Comparison of ENCODE assay signal across 22 cellular contexts in the genomic region with DNA sequence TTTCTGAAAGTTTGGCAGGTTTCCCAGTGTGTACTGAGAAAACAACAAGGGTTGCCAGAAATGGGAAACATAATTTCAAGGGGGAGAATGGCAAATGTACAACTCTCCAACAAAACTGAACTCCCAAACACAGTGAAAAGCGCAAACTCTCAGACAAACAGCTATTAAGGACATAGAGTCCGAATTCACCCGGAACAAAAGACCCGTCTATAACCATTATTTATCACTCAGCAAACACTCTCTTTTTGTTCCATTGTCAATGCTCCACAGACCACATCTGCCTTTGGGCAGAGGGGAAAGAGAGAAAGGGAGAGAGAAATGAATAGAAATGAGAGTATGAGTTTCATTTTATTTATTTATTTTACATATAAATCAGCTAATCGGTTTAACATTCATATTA. TPM values are rescaled to one million over a fixed set of nuclear protein-coding genes. Genes with fewer than 3 reads are reported as not detected.
DNase-seq lines count a peak whose midpoint lies in the region; ATAC-seq and TF ChIP-seq lines count a peak whose summit lies in the region.
"Had no signal": no experiment of that assay in that cellular context is flagged by ENCODE, and none has a peak within 500 bp of the region (broad histone marks: within the 10 kb centered on the region; RNA-seq: fewer than 3 reads in every experiment).

No MANE protein-coding gene starts in this region.

- no peak overlapping the region for H3K27ac Mint-ChIP-seq in T-helper 2 cell treated with Interferon-gamma antibody and Interleukin-4, amounts not matched to agents 5 μg/mL and 100 μg/mL, for 36 hours
- H3K27ac Mint-ChIP-seq: activated CD4-positive, alpha-beta memory T cell treated with anti-CD3 and anti-CD28 coated beads, Interleukin-2, amount 10 ng/mL, durations not matched to agents 7 days and 5 days; activated naive CD4-positive, alpha-beta T cell treated with anti-CD3 and anti-CD28 coated beads, Interleukin-2, amount 50 U/mL, for 24 hours; activated T-cell treated with anti-CD3 and anti-CD28 coated beads, Interleukin-2, amount 50 U/mL, for 24 hours; stimulated activated effector memory CD8-positive, alpha-beta T cell treated with anti-CD3 and anti-CD28 coated beads, Interleukin-12 subunit alpha, Interleukin-12 subunit beta, amount 100 ng/mL, for 72 hours; T-cell had no signal

- DNase-seq in COLO668 (lab: John Stamatoyannopoulos, UW; ENCODE audit: unreplicated experiment) (peak; percentile 74), NCI-H1417 treated with DMSO at 0.1 percent for 48 hours (lab: John Stamatoyannopoulos, UW) (peak; percentile 94), NCI-H2196 treated with DMSO at 0.1 percent for 48 hours (lab: John Stamatoyannopoulos, UW; ENCODE audit: unreplicated experiment) (peak; percentile 64), NCI-H2227 treated with DMSO at 0.1 percent for 48 hours (lab: John Stamatoyannopoulos, UW) (no peak), transverse colon (no peak), aorta (no peak)
- no peak for DNase-seq in T-helper 2 cell treated with Interferon-gamma antibody and Interleukin-4, amounts not matched to agents 5 μg/mL and 100 μg/mL, for 36 hours (ENCODE audit: low spot score)
- DNase-seq: activated CD4-positive, alpha-beta memory T cell treated with anti-CD3 and anti-CD28 coated beads, Interleukin-2, amount 10 ng/mL, durations not matched to agents 7 days and 5 days; activated T-cell treated with anti-CD3 and anti-CD28 coated beads, Interleukin-2, amount 50 U/mL, for 24 hours; DND-41; gastrocnemius medialis; left lung; NCI-H446 treated with DMSO at 0.1 percent for 48 hours; T-cell; tibial artery had no signal

- intact Hi-C loops in transverse colon (cut with DNase I; ENCODE audit: low total_unique reads) (no loop called here), aorta (cut with DNase I) (no loop called here)

- H3K36me3 Mint-ChIP-seq in T-helper 2 cell treated with Interferon-gamma antibody and Interleukin-4, amounts not matched to agents 5 μg/mL and 100 μg/mL, for 36 hours (ENCODE audit: low read depth), result no peaks in the 10 kb centered on the region
- H3K36me3 Mint-ChIP-seq: activated naive CD4-positive, alpha-beta T cell treated with anti-CD3 and anti-CD28 coated beads, Interleukin-2, amount 50 U/mL, for 24 hours; stimulated activated effector memory CD8-positive, alpha-beta T cell treated with anti-CD3 and anti-CD28 coated beads, Interleukin-12 subunit alpha, Interleukin-12 subunit beta, amount 100 ng/mL, for 72 hours; T-cell had no signal

- TF ChIP-seq EP300 in transverse colon (IDR thresholded peaks at IDR 0.05; ENCODE audit: low read depth), result no peak

- H3K9me3 ChIP-seq in transverse colon, result no peaks in the 10 kb centered on the region
- H3K9me3 ChIP-seq in aorta (ENCODE audit: control insufficient read depth, low read length), result no peaks in the 10 kb centered on the region
- H3K9me3 ChIP-seq: gastrocnemius medialis, left lung, tibial artery had no signal

- TF ChIP-seq POLR2A in transverse colon (IDR thresholded peaks at IDR 0.05), result no peak

- in situ Hi-C loops in transverse colon (cut with MboI; ENCODE audit: low pct_ligation_motif_present in 1 of 4, low pct_unique_long_range_greater_than_20kb in 1 of 4, low sequenced_read_pairs in 3 of 4), result loop anchor here in 2 of 4 donors (25.0 kb wide), 2 partner anchors 267 to 542 kb away; no protein-coding TSS in a partner anchor

- no peak overlapping the region for H3K4me3 Mint-ChIP-seq in T-helper 2 cell treated with Interferon-gamma antibody and Interleukin-4, amounts not matched to agents 5 μg/mL and 100 μg/mL, for 36 hours
- H3K4me3 Mint-ChIP-seq: activated CD4-positive, alpha-beta memory T cell treated with anti-CD3 and anti-CD28 coated beads, Interleukin-2, amount 10 ng/mL, durations not matched to agents 7 days and 5 days; activated naive CD4-positive, alpha-beta T cell treated with anti-CD3 and anti-CD28 coated beads, Interleukin-2, amount 50 U/mL, for 24 hours; activated T-cell treated with anti-CD3 and anti-CD28 coated beads, Interleukin-2, amount 50 U/mL, for 24 hours; brain; stimulated activated effector memory CD8-positive, alpha-beta T cell treated with anti-CD3 and anti-CD28 coated beads, Interleukin-12 subunit alpha, Interleukin-12 subunit beta, amount 100 ng/mL, for 72 hours; T-cell had no signal

- H3K4me3 ChIP-seq in transverse colon (no peak overlapping the region), aorta (ENCODE audit: low read length in 2 of 2) (no peak overlapping the region)
- H3K4me3 ChIP-seq: gastrocnemius medialis, left lung, tibial artery had no signal

- TF ChIP-seq CTCF in transverse colon (IDR thresholded peaks at IDR 0.05), result no peak

- peaks cover 6% of the 10 kb centered on the region for H3K27me3 Mint-ChIP-seq in T-helper 2 cell treated with Interferon-gamma antibody and Interleukin-4, amounts not matched to agents 5 μg/mL and 100 μg/mL, for 36 hours (ENCODE audit: low read depth)
- H3K27me3 Mint-ChIP-seq: activated CD4-positive, alpha-beta memory T cell treated with anti-CD3 and anti-CD28 coated beads, Interleukin-2, amount 10 ng/mL, durations not matched to agents 7 days and 5 days; brain had no signal

- H3K9me3 Mint-ChIP-seq in T-helper 2 cell treated with Interferon-gamma antibody and Interleukin-4, amounts not matched to agents 5 μg/mL and 100 μg/mL, for 36 hours, result no peaks in the 10 kb centered on the region
- H3K9me3 Mint-ChIP-seq: activated CD4-positive, alpha-beta memory T cell treated with anti-CD3 and anti-CD28 coated beads, Interleukin-2, amount 10 ng/mL, durations not matched to agents 7 days and 5 days; activated naive CD4-positive, alpha-beta T cell treated with anti-CD3 and anti-CD28 coated beads, Interleukin-2, amount 50 U/mL, for 24 hours; activated T-cell treated with anti-CD3 and anti-CD28 coated beads, Interleukin-2, amount 50 U/mL, for 24 hours; stimulated activated effector memory CD8-positive, alpha-beta T cell treated with anti-CD3 and anti-CD28 coated beads, Interleukin-12 subunit alpha, Interleukin-12 subunit beta, amount 100 ng/mL, for 72 hours had no signal

- H3K4me1 ChIP-seq in transverse colon (no peaks in the 10 kb centered on the region), aorta (ENCODE audit: control insufficient read depth in 1 of 2, insufficient read depth in 2 of 2, low read length in 2 of 2) (no peaks in the 10 kb centered on the region)
- H3K4me1 ChIP-seq: gastrocnemius medialis, left lung, tibial artery had no signal

- H3K36me3 ChIP-seq in transverse colon, result no peaks in the 10 kb centered on the region
- no peaks in the 10 kb centered on the region for H3K36me3 ChIP-seq in aorta (ENCODE audit: control insufficient read depth in 1 of 2, insufficient read depth in 2 of 2, low read length in 1 of 2)
- H3K36me3 ChIP-seq: gastrocnemius medialis, left lung, tibial artery had no signal

- H3K4me1 Mint-ChIP-seq in T-helper 2 cell treated with Interferon-gamma antibody and Interleukin-4, amounts not matched to agents 5 μg/mL and 100 μg/mL, for 36 hours (ENCODE audit: low read depth), result no peaks in the 10 kb centered on the region
- H3K4me1 Mint-ChIP-seq: activated CD4-positive, alpha-beta memory T cell treated with anti-CD3 and anti-CD28 coated beads, Interleukin-2, amount 10 ng/mL, durations not matched to agents 7 days and 5 days; activated naive CD4-positive, alpha-beta T cell treated with anti-CD3 and anti-CD28 coated beads, Interleukin-2, amount 50 U/mL, for 24 hours; stimulated activated effector memory CD8-positive, alpha-beta T cell treated with anti-CD3 and anti-CD28 coated beads, Interleukin-12 subunit alpha, Interleukin-12 subunit beta, amount 100 ng/mL, for 72 hours; T-cell had no signal

- H3K27ac ChIP-seq in cingulate gyrus (ENCODE audit: low read depth, low read length) (peak overlapping the region; percentile 97), transverse colon (no peak overlapping the region), aorta (ENCODE audit: low read depth in 1 of 2, low read length in 2 of 2) (no peak overlapping the region)
- H3K27ac ChIP-seq: C4-2B, epithelial cell of prostate, gastrocnemius medialis, left lung, tibial artery had no signal

- 43 to 58% methylated on average over 5 of the region's 5 CpGs for WGBS in transverse colon (ENCODE audit: low coverage in 1 of 2), 2 donors
- WGBS in aorta, 2 donors, result 80 to 85% methylated on average over 5 of the region's 5 CpGs

- H3K27me3 ChIP-seq in transverse colon (peaks cover 9% of the 10 kb centered on the region), aorta (ENCODE audit: control insufficient read depth in 1 of 2, insufficient read depth in 2 of 2, low read length in 1 of 2) (peaks cover 0 to 2% of the 10 kb centered on the region in 2 donors)
- H3K27me3 ChIP-seq: left lung had no signal

- no peak for ATAC-seq in aorta (ENCODE audit: low FRiP score)
- ATAC-seq: gastrocnemius medialis; left lung; Right ventricle myocardium inferior; stimulated activated effector memory CD8-positive, alpha-beta T cell treated with anti-CD3 and anti-CD28 coated beads, Interleukin-12 subunit alpha, Interleukin-12 subunit beta, amount 100 ng/mL, for 72 hours; T-cell had no signal

RNA-seq across cellular contexts. Expression of a gene that starts 21.7 kb away (rescaled TPM):
- total RNA-seq in transverse colon (10 to 100 TPM in 1 of 4 donors, 1 to 10 TPM in 1, under 1 TPM in 1, not detected in 1; 0.82 to 15.7 (median 1.4) TPM), aorta (under 1 TPM in 1 of 2 donors, not detected in 1; 0.90 TPM)
- not detected for polyA plus RNA-seq in aorta
- total RNA-seq: activated CD4-positive, alpha-beta memory T cell treated with anti-CD3 and anti-CD28 coated beads, Interleukin-2, amount 10 ng/mL, durations not matched to agents 7 days and 5 days; left lung; T-cell had no signal

Comparison
In these comparisons a context has a peak if more than half of its experiments do, and no peak if none do; other contexts are left out.
1. DNase-seq: peak in COLO668 (single experiment), NCI-H1417 treated with DMSO at 0.1 percent for 48 hours (single experiment) and NCI-H2196 treated with DMSO at 0.1 percent for 48 hours (single experiment); none in NCI-H2227 treated with DMSO at 0.1 percent for 48 hours (single experiment), T-helper 2 cell treated with Interferon-gamma antibody and Interleukin-4, amounts not matched to agents 5 μg/mL and 100 μg/mL, for 36 hours (single experiment), transverse colon (single experiment) and aorta (0 of 2).